14 cellular contexts compared by ENCODE assay signal in genomic region chr2:181738074-181738473, GRCh38. TPM values are rescaled to one million over a fixed set of nuclear protein-coding genes. Genes with fewer than 3 reads are reported as not detected.
A peak's percentile ranks its signal among the peaks of the same experiment; 100 is the strongest.
DNase-seq lines count a peak whose midpoint lies in the region; ATAC-seq and TF ChIP-seq lines count a peak whose summit lies in the region.
"Had no signal": no experiment of that assay in that cellular context is flagged by ENCODE, and none has a peak within 500 bp of the region (broad histone marks: within the 10 kb centered on the region; RNA-seq: fewer than 3 reads in every experiment).

No MANE protein-coding gene starts in this region.

- POLR2A ChIA-PET in Panc1 (lab: Charles Lee): no interaction called here

- no peak overlapping the region for H2BK5ac ChIP-seq in H9 (ENCODE audit: insufficient read length, low read length)

- H3K27ac Mint-ChIP-seq in H9: no peak overlapping the region
- H3K27ac Mint-ChIP-seq: activated naive CD4-positive, alpha-beta T cell treated with anti-CD3 and anti-CD28 coated beads, Interleukin-2, amount 50 U/mL, for 24 hours had no signal

- no CpG with 5 or more reads among the region's 2 CpGs for WGBS in H9 (ENCODE audit: extremely low coverage, insufficient read length, low lambda C conversion rate)

- H3K27ac ChIP-seq in DND-41 (ENCODE audit: low read length) (no peak overlapping the region), H9 (ENCODE audit: insufficient read length, low read depth, low read length) (no peak overlapping the region), Panc1 (ENCODE audit: low read length) (no peak overlapping the region)
- H3K27ac ChIP-seq: esophagus squamous epithelium, transverse colon had no signal

- H3K4ac ChIP-seq in H9 (ENCODE audit: low read depth, low read length): no peak overlapping the region

- H2BK20ac ChIP-seq in H9 (ENCODE audit: low read depth, low read length, poor library complexity, severe bottlenecking): no peak overlapping the region

- DNase-seq in DND-41 (no peak), H9 (no peak), Panc1 (ENCODE audit: low read depth, low spot score) (no peak), fibroblast of villous mesenchyme (ENCODE audit: low read depth) (peak; percentile 24)
- DNase-seq in activated CD8-positive, alpha-beta memory T cell treated with anti-CD3 and anti-CD28 coated beads, Interleukin-2, amount 50 U/mL, for 48 hours: no peak
- DNase-seq in activated CD4-positive, alpha-beta T cell treated with anti-CD3 and anti-CD28 coated beads, Interleukin-2, amount 50 U/mL, for 4 hours: no peak
- DNase-seq: DMS153; esophagus squamous epithelium; NCI-H446 treated with DMSO at 0.1 percent for 48 hours; stimulated activated CD4-positive, alpha-beta T cell treated with anti-CD3 and anti-CD28 coated beads, Interleukin-2, amount 100 ng/mL, for 24 hours; transverse colon had no signal

- H3T11ph ChIP-seq in H9 (ENCODE audit: low read length): no peak overlapping the region

- no peak overlapping the region for H3K18ac ChIP-seq in H9 (ENCODE audit: insufficient read length, low read depth, low read length)

- H2AK5ac ChIP-seq in H9 (ENCODE audit: insufficient read length, low read length): no peak overlapping the region

- intact Hi-C loops in Panc1 (cut with micrococcal nuclease; ENCODE audit: unreplicated experiment): no loop called here

- H3K27me3 Mint-ChIP-seq in H9 (ENCODE audit: low read depth): peaks cover 4% of the 10 kb centered on the region

- H3K9me3 ChIP-seq in DND-41 (ENCODE audit: insufficient read depth, low read length, severe bottlenecking) (no peaks in the 10 kb centered on the region), H9 (ENCODE audit: control insufficient read depth, low read depth, low read length) (no peaks in the 10 kb centered on the region), Panc1 (ENCODE audit: control insufficient read depth, insufficient read depth, low read depth, low read length) (no peaks in the 10 kb centered on the region; the same call in 1 of the 2 replicates)
- H3K9me3 ChIP-seq: esophagus squamous epithelium, transverse colon had no signal

- H3K4me1 ChIP-seq in DND-41 (ENCODE audit: insufficient read depth, low read length) (peaks cover 6% of the 10 kb centered on the region; the same call in 1 of the 2 replicates), H9 (ENCODE audit: insufficient read depth, low read length) (no peaks in the 10 kb centered on the region), Panc1 (ENCODE audit: control insufficient read depth, insufficient read depth, low read length) (peaks cover under 1% of the 10 kb centered on the region; the same call in 1 of the 2 replicates)

- H3K4me3 ChIP-seq in DND-41 (ENCODE audit: low read depth in 1 of 2, low read length in 2 of 2) (no peak overlapping the region), Panc1 (ENCODE audit: low read depth in 2 of 2, low read length in 2 of 2) (no peak overlapping the region), fibroblast of villous mesenchyme (ENCODE audit: low read depth, low read length) (no peak overlapping the region)
- H3K4me3 ChIP-seq: esophagus squamous epithelium, transverse colon had no signal

- peaks cover 0 to 2% (median 0%) of the 10 kb centered on the region in 3 experiments; a peak in 1 of 7 replicates for H3K36me3 Mint-ChIP-seq in H9 (ENCODE audit: insufficient read depth in 1 of 3, low read depth in 3 of 3)

- no peak overlapping the region for H3K4me3 Mint-ChIP-seq in H9
- H3K4me3 Mint-ChIP-seq: activated naive CD4-positive, alpha-beta T cell treated with anti-CD3 and anti-CD28 coated beads, Interleukin-2, amount 50 U/mL, for 24 hours had no signal

- BruUV-seq in Panc1 (replicated peaks; lab: Mats Ljungman, UMichigan): no TSS peak

- CTCF ChIA-PET in Panc1 (lab: Charles Lee): interaction anchor here (0.7 to 1.8 kb wide), 2 partner anchors 23 to 166 kb away, joined by 3 to 6 read pairs; no protein-coding TSS in a partner anchor

- no peaks in the 10 kb centered on the region for H3K4me1 Mint-ChIP-seq in H9
- H3K4me1 Mint-ChIP-seq: activated naive CD4-positive, alpha-beta T cell treated with anti-CD3 and anti-CD28 coated beads, Interleukin-2, amount 50 U/mL, for 24 hours had no signal

- H2BK12ac ChIP-seq in H9 (ENCODE audit: insufficient read length, low read depth, low read length): no peak overlapping the region

- H3K36me3 ChIP-seq in DND-41 (ENCODE audit: insufficient read depth, low read length) (no peaks in the 10 kb centered on the region), Panc1 (ENCODE audit: control insufficient read depth, insufficient read depth, low read length) (no peaks in the 10 kb centered on the region)
- H3K36me3 ChIP-seq: esophagus squamous epithelium, transverse colon had no signal

- H3K23ac ChIP-seq in H9 (ENCODE audit: insufficient read length, low read depth, low read length): no peak overlapping the region

- H3K79me2 ChIP-seq in DND-41 (ENCODE audit: insufficient read depth, low read length) (no peaks in the 10 kb centered on the region), H9 (ENCODE audit: insufficient read depth, low read length) (no peaks in the 10 kb centered on the region)

- peak; percentile 37; the same call in 1 of the 3 replicates for ATAC-seq in DND-41 (ENCODE audit: insufficient read depth, low read depth)
- peak; percentile 62; the same call in 1 of the 2 replicates for ATAC-seq in Panc1
- ATAC-seq in HG03571 (IDR thresholded peaks at IDR 0.05; ENCODE audit: unreplicated experiment): no peak
- ATAC-seq in HG03045 (IDR thresholded peaks at IDR 0.05; ENCODE audit: unreplicated experiment): no peak

- no peak overlapping the region for H3K56ac ChIP-seq in H9 (ENCODE audit: insufficient read length, low read depth, low read length)

- no peak overlapping the region for H4K8ac ChIP-seq in H9 (replicated peaks; ENCODE audit: insufficient read length, low read depth, low read length)

- H2AFZ ChIP-seq in DND-41 (ENCODE audit: low read depth, low read length) (no peak overlapping the region), H9 (ENCODE audit: low read length) (no peak overlapping the region)

- in situ Hi-C loops in Panc1 (cut with HindIII; ENCODE audit: low pct_unique_long_range_greater_than_20kb, low sequenced_read_pairs): no loop called here

- H3K27me3 ChIP-seq in DND-41 (ENCODE audit: insufficient read depth, low read length, poor library complexity): no peaks in the 10 kb centered on the region
- H3K27me3 ChIP-seq in H9 (ENCODE audit: insufficient read depth, low read length): no peaks in the 10 kb centered on the region
- H3K27me3 ChIP-seq in Panc1 (ENCODE audit: control insufficient read depth, insufficient read depth, low read length): no peaks in the 10 kb centered on the region
- H3K27me3 ChIP-seq: esophagus squamous epithelium, transverse colon had no signal

- H3K23me2 ChIP-seq in H9 (ENCODE audit: insufficient read length, low read depth, low read length, poor library complexity, severe bottlenecking): no peaks in the 10 kb centered on the region

- H4K20me1 ChIP-seq in DND-41 (ENCODE audit: insufficient read depth, low read length) (no peaks in the 10 kb centered on the region), H9 (ENCODE audit: control insufficient read depth, insufficient read depth, insufficient read length) (no peaks in the 10 kb centered on the region)

- peak; percentile 41 for TF ChIP-seq CTCF in DND-41 (IDR thresholded peaks at IDR 0.05; ENCODE audit: borderline replicate concordance, extremely low read depth, low read length, poor library complexity, severe bottlenecking)
- peak; percentile 54 for TF ChIP-seq CTCF in H9 (conservative IDR thresholded peaks at IDR 0.05)
- peak; percentile 39; the same call in 1 of the 2 replicates for TF ChIP-seq CTCF in Panc1 (IDR thresholded peaks at IDR 0.05)
- peak; percentile 42 for TF ChIP-seq CTCF in fibroblast of villous mesenchyme (IDR thresholded peaks at IDR 0.05; ENCODE audit: insufficient read depth, low read depth, low read length)

- no peak overlapping the region for H3K9ac ChIP-seq in DND-41 (ENCODE audit: low read depth, low read length)
- H3K9ac ChIP-seq in H9 (ENCODE audit: extremely low read depth, insufficient read length, low read length): no peak overlapping the region

- H4K91ac ChIP-seq in H9 (ENCODE audit: insufficient read length, low read depth, low read length): no peak overlapping the region

- H3K79me1 ChIP-seq in H9 (ENCODE audit: insufficient read depth, low read depth, low read length, poor library complexity, severe bottlenecking): no peaks in the 10 kb centered on the region

- no peak overlapping the region for H2BK120ac ChIP-seq in H9 (ENCODE audit: low read depth, low read length, poor library complexity, severe bottlenecking)

- no peak overlapping the region for H4K5ac ChIP-seq in H9 (ENCODE audit: insufficient read length, low read depth, low read length)

- H3K14ac ChIP-seq in H9 (ENCODE audit: insufficient read depth, low read length): no peak overlapping the region

- H3K4me2 ChIP-seq in DND-41 (ENCODE audit: insufficient read depth, low read length) (no peak overlapping the region), H9 (ENCODE audit: insufficient read depth, insufficient read length, low read length) (no peak overlapping the region)

- H2BK15ac ChIP-seq in H9 (ENCODE audit: low read depth, low read length): no peak overlapping the region

- no peaks in the 10 kb centered on the region; a peak in 2 of 5 replicates for H3K9me3 Mint-ChIP-seq in H9

RNA-seq across cellular contexts. Expression of gene NEUROD1, which starts 57.8 kb away (rescaled TPM):
- total RNA-seq in H9 (2021) (not detected in 2 replicates), Panc1 (2021; ENCODE audit: unreplicated experiment) (not detected), fibroblast of villous mesenchyme (not detected in 2 replicates)
- polyA plus RNA-seq in Panc1 (2012; ENCODE audit: insufficient read length): not detected
- total RNA-seq: esophagus squamous epithelium had no signal

Comparison
In these comparisons a context has a peak if more than half of its experiments do, and no peak if none do; other contexts are left out.
1. ATAC-seq: peak in DND-41 (single experiment) and Panc1 (single experiment); none in HG03571 (single experiment) and HG03045 (single experiment).
2. Peak in every context shown above with its lines, with median percentiles within 50 percentile points of each other: CTCF ChIP-seq.